In the genomic region with DNA sequence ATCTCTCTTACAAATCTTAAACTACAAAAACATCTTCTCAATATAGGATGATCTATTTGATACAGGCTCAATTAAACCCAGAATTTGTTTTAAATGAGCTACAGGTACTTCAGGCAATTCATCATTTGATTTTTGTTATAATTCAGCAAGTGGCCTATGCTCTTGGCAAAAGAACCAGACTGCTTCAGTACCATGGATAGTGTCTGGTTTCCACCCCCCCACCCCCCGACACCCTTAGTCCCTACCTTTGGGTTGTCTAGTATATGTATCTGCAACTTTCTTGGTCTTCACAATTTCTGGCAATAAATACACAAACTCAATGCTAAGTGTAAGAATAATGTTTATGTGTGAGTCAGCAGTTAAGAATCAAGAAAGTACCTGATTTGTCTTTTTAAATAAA, we compare ENCODE assay signal across 2 cellular contexts.
A peak's percentile ranks its signal among the peaks of the same experiment; 100 is the strongest.
TF ChIP-seq lines count a peak whose summit lies in the region.

No MANE protein-coding gene starts in this region.

TF ChIP-seq in A549, 52 proteins besides CTCF, POLR2A, EP300 and RAD21 (continued from another document):
- TF ChIP-seq, protein P1, sequence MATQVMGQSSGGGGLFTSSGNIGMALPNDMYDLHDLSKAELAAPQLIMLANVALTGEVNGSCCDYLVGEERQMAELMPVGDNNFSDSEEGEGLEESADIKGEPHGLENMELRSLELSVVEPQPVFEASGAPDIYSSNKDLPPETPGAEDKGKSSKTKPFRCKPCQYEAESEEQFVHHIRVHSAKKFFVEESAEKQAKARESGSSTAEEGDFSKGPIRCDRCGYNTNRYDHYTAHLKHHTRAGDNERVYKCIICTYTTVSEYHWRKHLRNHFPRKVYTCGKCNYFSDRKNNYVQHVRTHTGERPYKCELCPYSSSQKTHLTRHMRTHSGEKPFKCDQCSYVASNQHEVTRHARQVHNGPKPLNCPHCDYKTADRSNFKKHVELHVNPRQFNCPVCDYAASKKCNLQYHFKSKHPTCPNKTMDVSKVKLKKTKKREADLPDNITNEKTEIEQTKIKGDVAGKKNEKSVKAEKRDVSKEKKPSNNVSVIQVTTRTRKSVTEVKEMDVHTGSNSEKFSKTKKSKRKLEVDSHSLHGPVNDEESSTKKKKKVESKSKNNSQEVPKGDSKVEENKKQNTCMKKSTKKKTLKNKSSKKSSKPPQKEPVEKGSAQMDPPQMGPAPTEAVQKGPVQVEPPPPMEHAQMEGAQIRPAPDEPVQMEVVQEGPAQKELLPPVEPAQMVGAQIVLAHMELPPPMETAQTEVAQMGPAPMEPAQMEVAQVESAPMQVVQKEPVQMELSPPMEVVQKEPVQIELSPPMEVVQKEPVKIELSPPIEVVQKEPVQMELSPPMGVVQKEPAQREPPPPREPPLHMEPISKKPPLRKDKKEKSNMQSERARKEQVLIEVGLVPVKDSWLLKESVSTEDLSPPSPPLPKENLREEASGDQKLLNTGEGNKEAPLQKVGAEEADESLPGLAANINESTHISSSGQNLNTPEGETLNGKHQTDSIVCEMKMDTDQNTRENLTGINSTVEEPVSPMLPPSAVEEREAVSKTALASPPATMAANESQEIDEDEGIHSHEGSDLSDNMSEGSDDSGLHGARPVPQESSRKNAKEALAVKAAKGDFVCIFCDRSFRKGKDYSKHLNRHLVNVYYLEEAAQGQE (IDR thresholded peaks at IDR 0.05): peak; percentile 14; the same call in 1 of the 2 replicates

TF ChIP-seq in Ishikawa, 13 proteins besides CTCF, POLR2A, EP300 and RAD21 (continued from another document):
- TF ChIP-seq, protein P1 (IDR thresholded peaks at IDR 0.05; ENCODE audit: low read depth): peak; percentile 74
TF ChIP-seq in Ishikawa: peak in this region for 1.
